9 cellular contexts compared by ENCODE assay signal in genomic region chr10:79331709-79332108, GRCh38. TPM values are rescaled to one million over a fixed set of nuclear protein-coding genes. Genes with fewer than 3 reads are reported as not detected.
DNase-seq lines count a peak whose midpoint lies in the region; ATAC-seq and TF ChIP-seq lines count a peak whose summit lies in the region.
"Had no signal": no experiment of that assay in that cellular context is flagged by ENCODE, and none has a peak within 500 bp of the region (broad histone marks: within the 10 kb centered on the region; RNA-seq: fewer than 3 reads in every experiment).

No MANE protein-coding gene starts in this region.

- intact Hi-C loops in Panc1 (cut with micrococcal nuclease; ENCODE audit: unreplicated experiment), result no loop called here

- no peak overlapping the region for H3K4me2 ChIP-seq in GM23338

- CTCF ChIA-PET in Panc1 (lab: Charles Lee), result no interaction called here

- BruUV-seq in Panc1 (replicated peaks; lab: Mats Ljungman, UMichigan), result no TSS peak

- ATAC-seq in HG02571 (IDR thresholded peaks at IDR 0.05; ENCODE audit: unreplicated experiment) (peak; percentile 76), Panc1 (peak; percentile 56), memory B cell (ENCODE audit: low read depth) (peak; percentile 96), upper lobe of left lung (ENCODE audit: low FRiP score in 2 of 2) (peak; percentile 59 to 61), GM23338 (no peak)

- no peaks in the 10 kb centered on the region for H3K36me3 Mint-ChIP-seq in memory B cell
- no peaks in the 10 kb centered on the region for H3K36me3 Mint-ChIP-seq in GM23338 (ENCODE audit: low read depth)

- peak in 1 of 4 donors; percentile 35 for TF ChIP-seq POLR2A in upper lobe of left lung (IDR thresholded peaks at IDR 0.05)

- in situ Hi-C loops in Panc1 (cut with HindIII; ENCODE audit: low pct_unique_long_range_greater_than_20kb, low sequenced_read_pairs), result no loop called here

- H3K27me3 Mint-ChIP-seq in memory B cell (no peaks in the 10 kb centered on the region), GM23338 (ENCODE audit: insufficient read depth, low read depth, poor library complexity) (peaks cover 10% of the 10 kb centered on the region)

- H3K9me3 Mint-ChIP-seq in memory B cell, result no peaks in the 10 kb centered on the region
- peaks cover 4% of the 10 kb centered on the region; the same call in 2 of the 3 replicates for H3K9me3 Mint-ChIP-seq in GM23338

- H3K79me2 ChIP-seq in GM23338 (replicated peaks; ENCODE audit: insufficient read depth), result no peaks in the 10 kb centered on the region

- H3K27ac ChIP-seq in Panc1 (ENCODE audit: low read length) (no peak overlapping the region), upper lobe of left lung (no peak overlapping the region), GM23338 (ENCODE audit: low read depth) (no peak overlapping the region)
- H3K27ac ChIP-seq: right lobe of liver had no signal

- H4K20me1 ChIP-seq in GM23338 (replicated peaks; ENCODE audit: insufficient read depth), result no peaks in the 10 kb centered on the region

- WGBS in upper lobe of left lung, 2 donors, result 54 to 68% methylated on average over 4 to 5 of the region's 6 CpGs

- H3F3A ChIP-seq in GM23338 (replicated peaks; ENCODE audit: low read depth), result no peaks in the 10 kb centered on the region

- H3K9me2 ChIP-seq in GM23338 (ENCODE audit: insufficient read depth), result no peaks in the 10 kb centered on the region

- TF ChIP-seq EP300 in upper lobe of left lung (IDR thresholded peaks at IDR 0.05), result no peak

- H3K9me3 ChIP-seq in Panc1 (ENCODE audit: control insufficient read depth, insufficient read depth, low read depth, low read length) (no peaks in the 10 kb centered on the region), upper lobe of left lung (no peaks in the 10 kb centered on the region)
- H3K9me3 ChIP-seq: right lobe of liver had no signal

- peaks cover 14% of the 10 kb centered on the region for H3K4me1 Mint-ChIP-seq in memory B cell
- H3K4me1 Mint-ChIP-seq in GM23338, result peaks cover 5% of the 10 kb centered on the region; the same call in 2 of the 3 replicates

- no peak overlapping the region for H2AFZ ChIP-seq in GM23338

- H3K27ac Mint-ChIP-seq in memory B cell (peak overlapping the region; percentile 91), GM23338 (no peak overlapping the region)

- H3K27me3 ChIP-seq in Panc1 (ENCODE audit: control insufficient read depth, insufficient read depth, low read length) (no peaks in the 10 kb centered on the region), upper lobe of left lung (no peaks in the 10 kb centered on the region), GM23338 (ENCODE audit: insufficient read depth) (no peaks in the 10 kb centered on the region)
- H3K27me3 ChIP-seq: right lobe of liver had no signal

- H3K4me3 Mint-ChIP-seq in memory B cell (no peak overlapping the region), GM23338 (no peak overlapping the region)

- TF ChIP-seq CTCF in GM12864 (IDR thresholded peaks at IDR 0.05; ENCODE audit: low read depth, low read length, missing control alignments) (no peak), Panc1 (IDR thresholded peaks at IDR 0.05) (no peak), upper lobe of left lung (IDR thresholded peaks at IDR 0.05) (no peak), GM23338 (conservative IDR thresholded peaks at IDR 0.05; ENCODE audit: low read depth in 2 of 2) (no peak)

- DNase-seq in GM12864 (ENCODE audit: low read depth), result peak; percentile 66
- DNase-seq in Panc1 (ENCODE audit: low read depth, low spot score), result no peak
- DNase-seq in activated effector memory CD4-positive, alpha-beta T cell treated with anti-CD3 and anti-CD28 coated beads, Interleukin-2, amount 50 U/mL, for 16 hours, result peak; percentile 93
- DNase-seq in memory B cell (ENCODE audit: low spot score in 2 of 2), result peak; percentile 49 to 69
- peak in 1 of 2 donors; percentile 75 for DNase-seq in upper lobe of left lung
- DNase-seq in NCI-H2081 (lab: John Stamatoyannopoulos, UW), result no peak
- no peak for DNase-seq in GM23338 (ENCODE audit: low spot score)
- DNase-seq: right lobe of liver had no signal

- POLR2A ChIA-PET in Panc1 (lab: Charles Lee), result no interaction called here

- H3K4me3 ChIP-seq in GM12864 (ENCODE audit: low read depth, low read length) (no peak overlapping the region), Panc1 (ENCODE audit: low read depth in 2 of 2, low read length in 2 of 2) (no peak overlapping the region), upper lobe of left lung (no peak overlapping the region), GM23338 (no peak overlapping the region)
- H3K4me3 ChIP-seq: right lobe of liver had no signal

- no peaks in the 10 kb centered on the region for H3K4me1 ChIP-seq in Panc1 (ENCODE audit: control insufficient read depth, insufficient read depth, low read length)
- H3K4me1 ChIP-seq in upper lobe of left lung, result no peaks in the 10 kb centered on the region
- no peaks in the 10 kb centered on the region for H3K4me1 ChIP-seq in GM23338 (ENCODE audit: insufficient read depth)

- H3K36me3 ChIP-seq in Panc1 (ENCODE audit: control insufficient read depth, insufficient read depth, low read length) (no peaks in the 10 kb centered on the region), upper lobe of left lung (no peaks in the 10 kb centered on the region), GM23338 (ENCODE audit: insufficient read depth) (no peaks in the 10 kb centered on the region)
- H3K36me3 ChIP-seq: right lobe of liver had no signal

TF ChIP-seq in GM23338, 12 proteins besides CTCF, POLR2A, EP300 and RAD21:
- TF ChIP-seq NANOG (IDR thresholded peaks at IDR 0.05; ENCODE audit: borderline replicate concordance) (no peak), EZH2 (IDR thresholded peaks at IDR 0.05; ENCODE audit: low read depth, unreplicated experiment) (no peak), ZNF331 (CRISPR knock-in tag; IDR thresholded peaks at IDR 0.05; ENCODE audit: low read depth) (no peak), ZNF462 (CRISPR knock-in tag; IDR thresholded peaks at IDR 0.05) (no peak), STAT1 (IDR thresholded peaks at IDR 0.05; ENCODE audit: unreplicated experiment) (no peak)

RNA-seq across cellular contexts. Expression of gene PPIF, which starts 15.6 kb away (rescaled TPM):
- total RNA-seq in Panc1 (2021; ENCODE audit: unreplicated experiment) (59.0 TPM), upper lobe of left lung (10 to 100 TPM; 19.3 to 46.5 (median 31.2) TPM)
- polyA plus RNA-seq in Panc1 (2012; ENCODE audit: insufficient read length), result 60.3 TPM
- 42.4 and 43.6 TPM in 2 replicates for total RNA-seq in GM23338 (2014; rRNA removed; shearing (Covaris generic))
- 29.5 and 32.1 TPM in 2 replicates for polyA plus RNA-seq in GM23338 (2016; fragmentation: Nextera tagmentation; extraction: Ambion mirVana)

Comparison
In these comparisons a context has a peak if more than half of its experiments do, and no peak if none do; other contexts are left out.
1. DNase-seq: peak in GM12864 (single experiment), activated effector memory CD4-positive, alpha-beta T cell treated with anti-CD3 and anti-CD28 coated beads, Interleukin-2, amount 50 U/mL, for 16 hours (single experiment) and memory B cell (2 of 2); none in Panc1 (single experiment), NCI-H2081 (0 of 2) and GM23338 (single experiment).